In the genomic region with DNA sequence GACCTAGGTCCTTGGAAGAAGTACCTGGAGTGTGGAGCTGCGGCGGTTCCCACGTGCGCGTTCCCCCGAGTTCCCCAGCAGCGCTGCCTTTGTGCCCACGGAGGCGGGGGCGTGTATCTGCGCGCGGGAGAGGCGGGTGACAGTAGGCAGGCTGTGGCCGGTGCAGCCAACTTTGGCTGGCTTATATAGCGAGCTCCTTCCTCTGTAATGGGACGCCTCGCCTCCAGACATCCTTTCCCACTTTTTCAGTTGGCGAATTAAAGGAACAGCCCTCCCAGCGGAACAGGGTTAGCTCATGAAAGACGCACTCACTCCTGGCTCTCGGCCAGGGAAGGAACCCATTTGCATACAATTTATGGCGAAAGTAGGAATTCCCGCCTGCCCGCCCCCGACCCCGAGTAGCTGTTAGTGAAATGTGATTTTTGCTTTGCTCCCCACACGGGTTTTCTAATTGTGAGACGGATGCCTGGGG, we compare ENCODE assay signal across 8 cellular contexts. TPM values are rescaled to one million over a fixed set of nuclear protein-coding genes. Genes with fewer than 3 reads are reported as not detected.
A peak's percentile ranks its signal among the peaks of the same experiment; 100 is the strongest.
DNase-seq lines count a peak whose midpoint lies in the region; ATAC-seq and TF ChIP-seq lines count a peak whose summit lies in the region.

TSS of gene TNC (minus strand) at position 159 of the 472 bp plus-strand sequence. CDS start 27,139 bp downstream, outside the sequence.

- no peaks in the 10 kb centered on the region for H3K9me3 Mint-ChIP-seq in effector memory CD8-positive, alpha-beta T cell

- H3K4me3 ChIP-seq in breast epithelium = peak within 1 kb of the TSS; percentile 26 to 62 (median 47)
- peak within 1 kb of the TSS; percentile 12 to 62 (median 24) for H3K4me3 ChIP-seq in spleen

- H3K27ac ChIP-seq in breast epithelium = peak within 1 kb of the TSS; percentile 54 to 64
- H3K27ac ChIP-seq in spleen = peak within 1 kb of the TSS in 6 of 8 donors; percentile 44 to 62 (median 59)

- intact Hi-C loops in breast epithelium (cut with DNase I; ENCODE audit: low total_unique reads) = no loop called here
- intact Hi-C loops in spleen (cut with DNase I; ENCODE audit: low total_unique reads) = no loop called here

- peaks cover 60 to 95% of the 10 kb centered on the region in 2 donors for H3K27me3 Mint-ChIP-seq in effector memory CD8-positive, alpha-beta T cell

- TF ChIP-seq CTCF in breast epithelium (IDR thresholded peaks at IDR 0.05) (no peak), spleen (IDR thresholded peaks at IDR 0.05 in 8 of 11, conservative IDR thresholded peaks at IDR 0.05 in 3 of 11) (no peak)

- no peaks in the 10 kb centered on the region for H3K36me3 Mint-ChIP-seq in effector memory CD8-positive, alpha-beta T cell (ENCODE audit: insufficient read depth)

- H3K9me3 ChIP-seq in breast epithelium (no peaks in the 10 kb centered on the region), spleen (no peaks in the 10 kb centered on the region)

- TF ChIP-seq POLR2A in breast epithelium (IDR thresholded peaks at IDR 0.05) = no peak
- TF ChIP-seq POLR2A in spleen (IDR thresholded peaks at IDR 0.05) = peak in 1 of 3 donors; percentile 13

- H3K27me3 ChIP-seq in breast epithelium (no peaks in the 10 kb centered on the region), spleen (replicated peaks in 1 of 7) (peaks cover 0 to 69% (median 3%) of the 10 kb centered on the region in 7 donors)

- no peak within 1 kb of the TSS for H3K27ac Mint-ChIP-seq in effector memory CD8-positive, alpha-beta T cell

- ATAC-seq in effector memory CD8-positive, alpha-beta T cell (replicated peaks) = no peak
- ATAC-seq in HG03460 (IDR thresholded peaks at IDR 0.05; ENCODE audit: unreplicated experiment) = no peak

- H3K4me3 Mint-ChIP-seq in effector memory CD8-positive, alpha-beta T cell = no peak within 1 kb of the TSS

- WGBS in spleen, 5 donors = 1 to 5% (median 2%) methylated on average over 28 to 29 of the region's 29 CpGs

- H3K4me1 ChIP-seq in breast epithelium (no peaks in the 10 kb centered on the region), spleen (peaks cover 0 to 18% (median 6%) of the 10 kb centered on the region in 6 donors)

- DNase-seq in AG08395 (ENCODE audit: low spot score) (peak; percentile 77), NCI-H1092 (lab: John Stamatoyannopoulos, UW) (peak; percentile 49), breast epithelium (ENCODE audit: low spot score in 2 of 2) (peak; percentile 54 to 57), iPS-NIHi7 (ENCODE audit: extremely low spot score) (peak; percentile 58), spleen (peak; percentile 67)
- DNase-seq in effector memory CD8-positive, alpha-beta T cell = no peak
- DNase-seq in activated effector memory CD4-positive, alpha-beta T cell treated with Interleukin-2 at 50 U/mL for 16 hours = no peak

- H3K4me1 Mint-ChIP-seq in effector memory CD8-positive, alpha-beta T cell (ENCODE audit: low read depth in 2 of 2) = no peaks in the 10 kb centered on the region

- no peaks in the 10 kb centered on the region for H3K36me3 ChIP-seq in breast epithelium
- H3K36me3 ChIP-seq in spleen = no peaks in the 10 kb centered on the region

RNA-seq across cellular contexts. Expression of gene TNC, which starts in this region (rescaled TPM):
- total RNA-seq in breast epithelium = 10 to 100 TPM in 2 of 3 donors, 1 to 10 TPM in 1; 2.4 to 58.0 (median 44.6) TPM
- 100 to 1,000 TPM in 1 of 7 donors, 10 to 100 TPM in 6; 28.8 to 126 (median 58.7) TPM for total RNA-seq in spleen
- 1 to 10 TPM; 1.7 to 7.8 (median 3.5) TPM for polyA plus RNA-seq in spleen

Comparison
In these comparisons a context has a peak if more than half of its experiments do, and no peak if none do; other contexts are left out.
1. DNase-seq: peak in AG08395 (single experiment), NCI-H1092 (single experiment), breast epithelium (2 of 2), iPS-NIHi7 (single experiment) and spleen (single experiment); none in effector memory CD8-positive, alpha-beta T cell (0 of 3) and activated effector memory CD4-positive, alpha-beta T cell treated with Interleukin-2 at 50 U/mL for 16 hours (single experiment).